In the genomic region with DNA sequence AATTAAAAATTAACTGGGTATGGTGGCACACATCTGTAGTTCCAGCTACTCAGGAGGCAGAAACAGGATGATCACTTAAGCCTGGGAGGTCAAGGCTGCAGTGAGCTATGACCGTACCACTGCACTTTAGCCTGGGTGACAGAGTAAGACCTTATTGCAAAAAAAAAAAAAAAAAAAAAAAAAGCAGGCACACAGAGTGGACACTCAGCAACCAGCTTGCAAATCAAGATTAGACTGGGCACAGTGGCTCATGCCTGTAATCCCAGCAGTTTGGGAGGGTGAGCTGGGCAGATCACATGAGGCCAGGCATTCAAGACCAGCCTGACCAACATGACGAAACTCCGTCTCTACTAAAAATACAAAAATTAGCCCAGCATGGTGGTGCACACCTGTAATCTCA, we compare ENCODE assay signal across 15 cellular contexts. TPM values are rescaled to one million over a fixed set of nuclear protein-coding genes. Genes with fewer than 3 reads are reported as not detected.
DNase-seq lines count a peak whose midpoint lies in the region; ATAC-seq and TF ChIP-seq lines count a peak whose summit lies in the region.
"Had no signal": no experiment of that assay in that cellular context is flagged by ENCODE, and none has a peak within 500 bp of the region (broad histone marks: within the 10 kb centered on the region; RNA-seq: fewer than 3 reads in every experiment).

No MANE protein-coding gene starts in this region.

- DNase-seq in right atrium auricular region (ENCODE audit: low spot score) (peak; percentile 46), cardiac septum (ENCODE audit: low spot score) (no peak), ecto neural progenitor cell (ENCODE audit: low spot score) (peak; percentile 11), lung (ENCODE audit: low spot score) (peak; percentile 21), ureter (ENCODE audit: low spot score) (peak; percentile 29), posterior cingulate gyrus (no peak), WTC11 (ENCODE audit: low spot score) (no peak)
- DNase-seq: NCI-H1105 treated with DMSO at 0.1 percent for 48 hours, NCI-H2081, NCI-H446, NCI-H526 had no signal

- no peak overlapping the region for H3K27ac Mint-ChIP-seq in WTC11

- CTCF ChIA-PET in WTC11 (lab: Charles Lee): interaction anchor here (0.6 to 6.9 kb wide), 4 partner anchors 13 to 448 kb away, joined by 4 to 33 read pairs (median 6); no protein-coding TSS in a partner anchor

- H3K9me3 ChIP-seq in right atrium auricular region (no peaks in the 10 kb centered on the region), lung (ENCODE audit: control insufficient read depth in 2 of 2, insufficient read depth in 1 of 2, low read length in 1 of 2) (no peaks in the 10 kb centered on the region)
- H3K9me3 ChIP-seq: SJSA1 had no signal

- no peak overlapping the region for H3K4me3 Mint-ChIP-seq in WTC11
- H3K4me3 Mint-ChIP-seq: CD14-positive monocyte had no signal

- peaks cover 41% of the 10 kb centered on the region for H3K36me3 Mint-ChIP-seq in WTC11

- POLR2A ChIA-PET in WTC11 (lab: Charles Lee): interaction anchor here (1.2 kb wide), 1 partner anchor 13 kb away, joined by 3 read pairs; no protein-coding TSS in a partner anchor

- no peak for TF ChIP-seq CTCF in right atrium auricular region (IDR thresholded peaks at IDR 0.05)
- no peak for TF ChIP-seq CTCF in lung (IDR thresholded peaks at IDR 0.05; ENCODE audit: control extremely low read depth, extremely low read depth)
- TF ChIP-seq CTCF in WTC11 (IDR thresholded peaks at IDR 0.05): no peak

- peaks cover 18% of the 10 kb centered on the region for H3K4me1 Mint-ChIP-seq in WTC11

- no peak for ATAC-seq in lung (ENCODE audit: insufficient read depth, low FRiP score)
- ATAC-seq in GM18870 (IDR thresholded peaks at IDR 0.05; ENCODE audit: unreplicated experiment): no peak
- ATAC-seq in WTC11: no peak
- ATAC-seq: Right ventricle myocardium inferior had no signal

- WGBS in lung, 2 donors: 72 to 83% methylated on average over 3 of the region's 3 CpGs

- intact Hi-C loops in cardiac septum (cut with DNase I): no loop called here
- intact Hi-C loops in posterior cingulate gyrus (cut with DNase I): no loop called here

- H3K27me3 Mint-ChIP-seq in WTC11 (ENCODE audit: low read depth): no peaks in the 10 kb centered on the region; the same call in 1 of the 2 replicates

- H3K27me3 ChIP-seq in right atrium auricular region (no peaks in the 10 kb centered on the region), lung (ENCODE audit: control insufficient read depth, insufficient read depth) (no peaks in the 10 kb centered on the region)
- H3K27me3 ChIP-seq: SJSA1 had no signal

- no peaks in the 10 kb centered on the region for H3K36me3 ChIP-seq in right atrium auricular region
- H3K36me3 ChIP-seq in lung (ENCODE audit: control insufficient read depth in 2 of 2, insufficient read depth in 2 of 2, low read length in 2 of 2): no peaks in the 10 kb centered on the region

- H3K9me3 Mint-ChIP-seq in WTC11: peaks cover 17% of the 10 kb centered on the region
- H3K9me3 Mint-ChIP-seq: CD14-positive monocyte had no signal

- H3K27ac ChIP-seq in right atrium auricular region (no peak overlapping the region), lung (ENCODE audit: low read depth in 1 of 2, low read length in 1 of 2) (no peak overlapping the region)
- H3K27ac ChIP-seq: SJSA1 had no signal

- H3K4me1 ChIP-seq in right atrium auricular region (peaks cover 0 to 15% of the 10 kb centered on the region in 2 donors), lung (ENCODE audit: control insufficient read depth in 2 of 2, insufficient read depth in 2 of 2, low read length in 2 of 2) (peaks cover 5 to 8% of the 10 kb centered on the region in 2 donors)

- H3K4me3 ChIP-seq in right atrium auricular region: no peak overlapping the region
- H3K4me3 ChIP-seq in lung: no peak overlapping the region
- H3K4me3 ChIP-seq: SJSA1 had no signal

TF ChIP-seq in WTC11, 78 proteins besides CTCF, POLR2A, EP300 and RAD21:
- TF ChIP-seq ETV6 (CRISPR knock-in tag; IDR thresholded peaks at IDR 0.05) (no peak), ZNF219 (CRISPR knock-in tag; IDR thresholded peaks at IDR 0.05; ENCODE audit: borderline replicate concordance) (no peak), TEAD4 (CRISPR knock-in tag; IDR thresholded peaks at IDR 0.05) (no peak), ZNF121 (CRISPR knock-in tag; IDR thresholded peaks at IDR 0.05) (no peak), CREB1 (CRISPR knock-in tag; IDR thresholded peaks at IDR 0.05) (no peak), CREM (CRISPR knock-in tag; IDR thresholded peaks at IDR 0.05) (no peak), ZNF671 (CRISPR knock-in tag; IDR thresholded peaks at IDR 0.05) (no peak), SOX15 (CRISPR knock-in tag; IDR thresholded peaks at IDR 0.05) (no peak), ELF4 (CRISPR knock-in tag; IDR thresholded peaks at IDR 0.05; ENCODE audit: low read depth) (no peak), JAZF1 (CRISPR knock-in tag; IDR thresholded peaks at IDR 0.05) (no peak), FOXJ3 (CRISPR knock-in tag; IDR thresholded peaks at IDR 0.05; ENCODE audit: borderline replicate concordance) (no peak), ZNF138 (CRISPR knock-in tag; conservative IDR thresholded peaks at IDR 0.05) (no peak), TCF7 (CRISPR knock-in tag; IDR thresholded peaks at IDR 0.05; ENCODE audit: low read depth) (no peak), ZNF416 (CRISPR knock-in tag; IDR thresholded peaks at IDR 0.05) (no peak), SP1 (CRISPR knock-in tag; conservative IDR thresholded peaks at IDR 0.05) (no peak)
- TF ChIP-seq, protein P1, sequence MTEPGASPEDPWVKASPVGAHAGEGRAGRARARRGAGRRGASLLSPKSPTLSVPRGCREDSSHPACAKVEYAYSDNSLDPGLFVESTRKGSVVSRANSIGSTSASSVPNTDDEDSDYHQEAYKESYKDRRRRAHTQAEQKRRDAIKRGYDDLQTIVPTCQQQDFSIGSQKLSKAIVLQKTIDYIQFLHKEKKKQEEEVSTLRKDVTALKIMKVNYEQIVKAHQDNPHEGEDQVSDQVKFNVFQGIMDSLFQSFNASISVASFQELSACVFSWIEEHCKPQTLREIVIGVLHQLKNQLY (CRISPR knock-in tag; IDR thresholded peaks at IDR 0.05): no peak
- TF ChIP-seq, protein P2, sequence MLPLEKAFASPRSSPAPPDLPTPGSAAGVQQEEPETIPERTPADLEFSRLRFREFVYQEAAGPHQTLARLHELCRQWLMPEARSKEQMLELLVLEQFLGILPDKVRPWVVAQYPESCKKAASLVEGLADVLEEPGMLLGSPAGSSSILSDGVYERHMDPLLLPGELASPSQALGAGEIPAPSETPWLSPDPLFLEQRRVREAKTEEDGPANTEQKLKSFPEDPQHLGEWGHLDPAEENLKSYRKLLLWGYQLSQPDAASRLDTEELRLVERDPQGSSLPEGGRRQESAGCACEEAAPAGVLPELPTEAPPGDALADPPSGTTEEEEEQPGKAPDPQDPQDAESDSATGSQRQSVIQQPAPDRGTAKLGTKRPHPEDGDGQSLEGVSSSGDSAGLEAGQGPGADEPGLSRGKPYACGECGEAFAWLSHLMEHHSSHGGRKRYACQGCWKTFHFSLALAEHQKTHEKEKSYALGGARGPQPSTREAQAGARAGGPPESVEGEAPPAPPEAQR (CRISPR knock-in tag; IDR thresholded peaks at IDR 0.05): no peak
- TF ChIP-seq, protein P3, sequence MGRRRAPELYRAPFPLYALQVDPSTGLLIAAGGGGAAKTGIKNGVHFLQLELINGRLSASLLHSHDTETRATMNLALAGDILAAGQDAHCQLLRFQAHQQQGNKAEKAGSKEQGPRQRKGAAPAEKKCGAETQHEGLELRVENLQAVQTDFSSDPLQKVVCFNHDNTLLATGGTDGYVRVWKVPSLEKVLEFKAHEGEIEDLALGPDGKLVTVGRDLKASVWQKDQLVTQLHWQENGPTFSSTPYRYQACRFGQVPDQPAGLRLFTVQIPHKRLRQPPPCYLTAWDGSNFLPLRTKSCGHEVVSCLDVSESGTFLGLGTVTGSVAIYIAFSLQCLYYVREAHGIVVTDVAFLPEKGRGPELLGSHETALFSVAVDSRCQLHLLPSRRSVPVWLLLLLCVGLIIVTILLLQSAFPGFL (CRISPR knock-in tag; IDR thresholded peaks at IDR 0.05; ENCODE audit: borderline replicate concordance): no peak
- TF ChIP-seq, protein P4, sequence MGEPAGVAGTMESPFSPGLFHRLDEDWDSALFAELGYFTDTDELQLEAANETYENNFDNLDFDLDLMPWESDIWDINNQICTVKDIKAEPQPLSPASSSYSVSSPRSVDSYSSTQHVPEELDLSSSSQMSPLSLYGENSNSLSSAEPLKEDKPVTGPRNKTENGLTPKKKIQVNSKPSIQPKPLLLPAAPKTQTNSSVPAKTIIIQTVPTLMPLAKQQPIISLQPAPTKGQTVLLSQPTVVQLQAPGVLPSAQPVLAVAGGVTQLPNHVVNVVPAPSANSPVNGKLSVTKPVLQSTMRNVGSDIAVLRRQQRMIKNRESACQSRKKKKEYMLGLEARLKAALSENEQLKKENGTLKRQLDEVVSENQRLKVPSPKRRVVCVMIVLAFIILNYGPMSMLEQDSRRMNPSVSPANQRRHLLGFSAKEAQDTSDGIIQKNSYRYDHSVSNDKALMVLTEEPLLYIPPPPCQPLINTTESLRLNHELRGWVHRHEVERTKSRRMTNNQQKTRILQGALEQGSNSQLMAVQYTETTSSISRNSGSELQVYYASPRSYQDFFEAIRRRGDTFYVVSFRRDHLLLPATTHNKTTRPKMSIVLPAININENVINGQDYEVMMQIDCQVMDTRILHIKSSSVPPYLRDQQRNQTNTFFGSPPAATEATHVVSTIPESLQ (CRISPR knock-in tag; IDR thresholded peaks at IDR 0.05): no peak
TF ChIP-seq in WTC11: peak in this region for 0.

RNA-seq across cellular contexts. Expression of a gene that starts 5.4 kb away (rescaled TPM):
- 1 to 10 TPM; 6.4 to 7.4 TPM for total RNA-seq in right atrium auricular region
- total RNA-seq in cardiac septum: 8.5 TPM
- 10 to 100 TPM; 13.9 to 47.1 TPM for total RNA-seq in lung
- polyA plus RNA-seq in lung: 10 to 100 TPM; 37.4 to 48.9 TPM
- total RNA-seq in ureter: 45.3 TPM
- 50.2 to 52.2 TPM (median 50.8 TPM) in 3 replicates for total RNA-seq in WTC11 (2021)

RNA-seq across cellular contexts. Expression of a gene that starts 19.0 kb away (rescaled TPM):
- total RNA-seq in right atrium auricular region: 1 to 10 TPM in 1 of 2 donors, under 1 TPM in 1; 0.52 to 2.1 TPM
- 1.6 TPM for total RNA-seq in cardiac septum
- 10 to 100 TPM; 10.4 to 16.8 TPM for total RNA-seq in lung
- 10 to 100 TPM; 12.0 to 21.7 TPM for polyA plus RNA-seq in lung
- 6.3 TPM for total RNA-seq in ureter
- total RNA-seq in WTC11 (2021): 8.9 to 10.1 TPM (median 9.8 TPM) in 3 replicates

RNA-seq across cellular contexts. Expression of a gene that starts 53.4 kb away (rescaled TPM):
- total RNA-seq in right atrium auricular region (10 to 100 TPM; 33.1 to 55.3 TPM), cardiac septum (114 TPM), lung (10 to 100 TPM; 46.2 to 57.7 TPM), ureter (91.5 TPM), WTC11 (2021) (59.7 to 64.8 TPM (median 62.4 TPM) in 3 replicates)
- polyA plus RNA-seq in lung: 10 to 100 TPM in 1 of 2 donors, 1 to 10 TPM in 1; 8.1 to 14.8 TPM

Comparison
In these comparisons a context has a peak if more than half of its experiments do, and no peak if none do; other contexts are left out.
1. DNase-seq: peak in right atrium auricular region (single experiment), ecto neural progenitor cell (single experiment), lung (single experiment) and ureter (single experiment); none in cardiac septum (single experiment), posterior cingulate gyrus (0 of 10) and WTC11 (single experiment).